ENCODE assay signal across 20 cellular contexts in genomic region chr22:39179841-39180335, GRCh38. TPM values are rescaled to one million over a fixed set of nuclear protein-coding genes. Genes with fewer than 3 reads are reported as not detected.
DNase-seq lines count a peak whose midpoint lies in the region; ATAC-seq and TF ChIP-seq lines count a peak whose summit lies in the region.
"Had no signal": no experiment of that assay in that cellular context is flagged by ENCODE, and none has a peak within 500 bp of the region (broad histone marks: within the 10 kb centered on the region; RNA-seq: fewer than 3 reads in every experiment).

No MANE protein-coding gene starts in this region.

- intact Hi-C loops in MCF 10A (cut with micrococcal nuclease), result loop anchor here (10.0 kb wide), 1 partner anchor 345 kb away; the partner anchor contains the start of gene ATF4

- no TSS peak for BruUV-seq in MCF 10A (replicated peaks; lab: Mats Ljungman, UMichigan)

- POLR2A ChIA-PET in MCF 10A (lab: Yijun Ruan, JAX), result interaction anchor here (0.6 to 0.9 kb wide), 2 partner anchors 56 to 140 kb away, joined by 3 to 5 read pairs; partner anchors contain the start of gene RPL3

- no peak for DNase-seq in CD4-positive, CD25-positive, alpha-beta regulatory T cell
- peak; percentile 48 for DNase-seq in cerebellar cortex (ENCODE audit: low spot score)
- peak; percentile 21 for DNase-seq in nephron progenitor cell
- DNase-seq in NCI-H510A treated with DMSO at 0.1 percent for 48 hours (lab: John Stamatoyannopoulos, UW), result no peak
- no peak for DNase-seq in AG08396 (ENCODE audit: low spot score)
- DNase-seq in MCF 10A (ENCODE audit: unreplicated experiment), result no peak
- no peak for DNase-seq in NCI-H1092 (lab: John Stamatoyannopoulos, UW)
- DNase-seq: activated CD4-positive, alpha-beta memory T cell treated with anti-CD3 and anti-CD28 coated beads for 36 hours; amniotic stem cell; COR-L47; erythroblast; GDM1; kidney; stimulated activated CD4-positive, alpha-beta T cell treated with anti-CD3 and anti-CD28 coated beads, Interleukin-4, amount 100 ng/mL, for 4 hours had no signal

- H3K4me3 ChIP-seq in CD4-positive, CD25-positive, alpha-beta regulatory T cell (ENCODE audit: low read depth, low read length), result no peak overlapping the region
- H3K4me3 ChIP-seq in HUES6 (ENCODE audit: low read depth, low read length), result no peak overlapping the region
- H3K4me3 ChIP-seq: coronary artery, heart left ventricle, SJSA1, tibial nerve had no signal

- H3K27me3 Mint-ChIP-seq in CD4-positive, CD25-positive, alpha-beta regulatory T cell, result no peaks in the 10 kb centered on the region
- peaks cover 3% of the 10 kb centered on the region for H3K27me3 Mint-ChIP-seq in nephron progenitor cell (ENCODE audit: low read depth, poor library complexity)
- H3K27me3 Mint-ChIP-seq in MCF 10A (ENCODE audit: insufficient read depth, unreplicated experiment), result no peaks in the 10 kb centered on the region
- H3K27me3 Mint-ChIP-seq: activated CD4-positive, alpha-beta memory T cell treated with anti-CD3 and anti-CD28 coated beads for 36 hours had no signal

- no peak overlapping the region for H3K4me3 Mint-ChIP-seq in CD4-positive, CD25-positive, alpha-beta regulatory T cell
- peak overlapping the region; percentile 18 for H3K4me3 Mint-ChIP-seq in nephron progenitor cell
- no peak overlapping the region for H3K4me3 Mint-ChIP-seq in MCF 10A (ENCODE audit: unreplicated experiment)
- H3K4me3 Mint-ChIP-seq: activated CD4-positive, alpha-beta memory T cell treated with anti-CD3 and anti-CD28 coated beads for 36 hours; activated T-helper 1 cell treated with anti-CD3 and anti-CD28 coated beads, Interleukin-12 subunit alpha, Interleukin-12 subunit beta, Interleukin-2, Interleukin-4 antibody, amounts not matched to agents 30 ng/mL and 10 ng/mL and 1 ng/mL, durations not matched to agents 14 hours and 24 hours and 36 hours had no signal

- no peaks in the 10 kb centered on the region for H3K27me3 ChIP-seq in CD4-positive, CD25-positive, alpha-beta regulatory T cell (ENCODE audit: control insufficient read depth, insufficient read depth, low read length)
- no peaks in the 10 kb centered on the region for H3K27me3 ChIP-seq in HUES6 (ENCODE audit: control insufficient read depth, insufficient read depth, low read length)
- H3K27me3 ChIP-seq: heart left ventricle, SJSA1, tibial nerve had no signal

- TF ChIP-seq CTCF in nephron progenitor cell (IDR thresholded peaks at IDR 0.05) (no peak), MCF 10A (IDR thresholded peaks at IDR 0.05; ENCODE audit: unreplicated experiment) (no peak)

- peaks cover 0 to 2% (median 0%) of the 10 kb centered on the region in 7 donors for H3K9me3 Mint-ChIP-seq in CD4-positive, CD25-positive, alpha-beta regulatory T cell
- H3K9me3 Mint-ChIP-seq in nephron progenitor cell, result peaks cover 10% of the 10 kb centered on the region
- no peaks in the 10 kb centered on the region for H3K9me3 Mint-ChIP-seq in MCF 10A (ENCODE audit: unreplicated experiment)
- H3K9me3 Mint-ChIP-seq: activated T-helper 1 cell treated with anti-CD3 and anti-CD28 coated beads, Interleukin-12 subunit alpha, Interleukin-12 subunit beta, Interleukin-2, Interleukin-4 antibody, amounts not matched to agents 30 ng/mL and 10 ng/mL and 1 ng/mL, durations not matched to agents 14 hours and 24 hours and 36 hours had no signal

- peaks cover 0 to 4% of the 10 kb centered on the region in 2 experiments for H3K9me3 ChIP-seq in CD4-positive, CD25-positive, alpha-beta regulatory T cell (ENCODE audit: control insufficient read depth in 2 of 2, low read length in 2 of 2)
- H3K9me3 ChIP-seq in HUES6 (ENCODE audit: control insufficient read depth, insufficient read depth, low read depth, low read length), result peaks cover 13% of the 10 kb centered on the region; the same call in 1 of the 2 replicates
- H3K9me3 ChIP-seq: SJSA1 had no signal

- H3K9ac ChIP-seq in HUES6 (ENCODE audit: low read length), result no peak overlapping the region

- H3K36me3 Mint-ChIP-seq in CD4-positive, CD25-positive, alpha-beta regulatory T cell, result peaks cover 3% of the 10 kb centered on the region
- H3K36me3 Mint-ChIP-seq in nephron progenitor cell (ENCODE audit: low read depth) (peaks cover 4% of the 10 kb centered on the region), MCF 10A (ENCODE audit: insufficient read depth, unreplicated experiment) (no peaks in the 10 kb centered on the region)
- H3K36me3 Mint-ChIP-seq: activated CD4-positive, alpha-beta memory T cell treated with anti-CD3 and anti-CD28 coated beads for 36 hours had no signal

- ATAC-seq in CD4-positive, CD25-positive, alpha-beta regulatory T cell (ENCODE audit: low read depth in 2 of 2), result no peak
- ATAC-seq: heart left ventricle had no signal

- H3K4me1 ChIP-seq in CD4-positive, CD25-positive, alpha-beta regulatory T cell (ENCODE audit: control insufficient read depth, insufficient read depth, low read length, poor library complexity, severe bottlenecking), result peaks cover 26% of the 10 kb centered on the region
- peaks cover 58% of the 10 kb centered on the region for H3K4me1 ChIP-seq in HUES6 (ENCODE audit: control insufficient read depth, insufficient read depth, low read length)

- no peak overlapping the region for H3K27ac ChIP-seq in CD4-positive, CD25-positive, alpha-beta regulatory T cell (ENCODE audit: insufficient read depth, low read length, poor library complexity, severe bottlenecking)
- peak overlapping the region; percentile 43; the same call in 1 of the 2 replicates for H3K27ac ChIP-seq in HUES6 (ENCODE audit: low read depth, low read length)
- H3K27ac ChIP-seq: SJSA1 had no signal

- H3K27ac Mint-ChIP-seq in CD4-positive, CD25-positive, alpha-beta regulatory T cell, result peak overlapping the region in 2 of 3 donors; percentile 69 to 84
- H3K27ac Mint-ChIP-seq in nephron progenitor cell (peak overlapping the region; percentile 83), MCF 10A (ENCODE audit: low read depth, unreplicated experiment) (no peak overlapping the region)
- H3K27ac Mint-ChIP-seq: activated CD4-positive, alpha-beta memory T cell treated with anti-CD3 and anti-CD28 coated beads for 36 hours; activated T-helper 1 cell treated with anti-CD3 and anti-CD28 coated beads, Interleukin-12 subunit alpha, Interleukin-12 subunit beta, Interleukin-2, Interleukin-4 antibody, amounts not matched to agents 30 ng/mL and 10 ng/mL and 1 ng/mL, durations not matched to agents 14 hours and 24 hours and 36 hours had no signal

- CTCF ChIA-PET in MCF 10A (lab: Yijun Ruan, JAX), result interaction anchor here (1.4 kb wide), 1 partner anchor 11 kb away, joined by 3 read pairs; no protein-coding TSS in a partner anchor

- no peaks in the 10 kb centered on the region for H3K36me3 ChIP-seq in CD4-positive, CD25-positive, alpha-beta regulatory T cell (ENCODE audit: control insufficient read depth, insufficient read depth, low read length)
- no peaks in the 10 kb centered on the region for H3K36me3 ChIP-seq in HUES6 (ENCODE audit: control insufficient read depth, insufficient read depth, low read length)
- H3K36me3 ChIP-seq: heart left ventricle, SJSA1, tibial nerve had no signal

- peaks cover 0 to 39% (median 16%) of the 10 kb centered on the region in 4 donors for H3K4me1 Mint-ChIP-seq in CD4-positive, CD25-positive, alpha-beta regulatory T cell
- peaks cover 56% of the 10 kb centered on the region for H3K4me1 Mint-ChIP-seq in nephron progenitor cell
- peaks cover 20% of the 10 kb centered on the region for H3K4me1 Mint-ChIP-seq in MCF 10A (ENCODE audit: insufficient read depth, unreplicated experiment)

RNA-seq across cellular contexts. Expression of gene CBX7, which starts 27.4 kb away (rescaled TPM):
- total RNA-seq in CD4-positive, CD25-positive, alpha-beta regulatory T cell, result 102 TPM
- 10 to 100 TPM; 27.7 to 44.6 (median 35.4) TPM for polyA plus RNA-seq in CD4-positive, CD25-positive, alpha-beta regulatory T cell
- 5.3 and 6.2 TPM in 2 replicates for total RNA-seq in MCF 10A (2022)

Comparison
In these comparisons a context has a peak if more than half of its experiments do, and no peak if none do; other contexts are left out.
1. DNase-seq: peak in cerebellar cortex (single experiment) and nephron progenitor cell (single experiment); none in CD4-positive, CD25-positive, alpha-beta regulatory T cell (0 of 3), NCI-H510A treated with DMSO at 0.1 percent for 48 hours (single experiment), AG08396 (single experiment), MCF 10A (single experiment) and NCI-H1092 (single experiment).
2. RNA of gene CBX7, which starts 27.4 kb away (total RNA-seq): 102 TPM in CD4-positive, CD25-positive, alpha-beta regulatory T cell (single experiment); 5.3 to 6.2 TPM in MCF 10A; every median in the first group is over 10 times any median in the second.